ENCODE assay signal across 1 cellular context in genomic region chr9:83992407-83992806, GRCh38.
TF ChIP-seq lines count a peak whose summit lies in the region.

No MANE protein-coding gene starts in this region.

TF ChIP-seq in HepG2, 621 proteins besides CTCF, POLR2A, EP300 and RAD21 (continued from another document and continues in another):
- TF ChIP-seq ATF4 (CRISPR knock-in tag; IDR thresholded peaks at IDR 0.05): peak in 1 of 2 experiments; percentile 41; a peak in 1 of 4 replicates
- TF ChIP-seq FOXA1 (IDR thresholded peaks at IDR 0.05): peak; percentile 65; the same call in 1 of the 2 replicates
- TF ChIP-seq FOXA1 (CRISPR knock-in tag; IDR thresholded peaks at IDR 0.05): peak; percentile 75
- no peak for TF ChIP-seq PLSCR1 (CRISPR knock-in tag; IDR thresholded peaks at IDR 0.05; ENCODE audit: borderline replicate concordance)
- TF ChIP-seq NFKB2 (CRISPR knock-in tag; IDR thresholded peaks at IDR 0.05; ENCODE audit: borderline replicate concordance): no peak
- no peak for TF ChIP-seq SETDB1 (CRISPR knock-in tag; IDR thresholded peaks at IDR 0.05; ENCODE audit: borderline replicate concordance)
- no peak for TF ChIP-seq CERS6 (CRISPR knock-in tag; IDR thresholded peaks at IDR 0.05)
- TF ChIP-seq HHEX (CRISPR knock-in tag; IDR thresholded peaks at IDR 0.05): peak; percentile 64; the same call in 1 of the 2 replicates
- peak; percentile 57; the same call in 1 of the 2 replicates for TF ChIP-seq RERE (CRISPR knock-in tag; IDR thresholded peaks at IDR 0.05; ENCODE audit: low read depth)
- TF ChIP-seq ZBTB7B (CRISPR knock-in tag; IDR thresholded peaks at IDR 0.05): no peak
- peak; percentile 67; the same call in 1 of the 2 replicates for TF ChIP-seq FOXO1 (CRISPR knock-in tag; IDR thresholded peaks at IDR 0.05)
- TF ChIP-seq MIXL1 (CRISPR knock-in tag; IDR thresholded peaks at IDR 0.05): peak; percentile 27; the same call in 1 of the 2 replicates
- no peak for TF ChIP-seq TFDP2 (CRISPR knock-in tag; IDR thresholded peaks at IDR 0.05)
- peak; percentile 74 for TF ChIP-seq ZGPAT (CRISPR knock-in tag; IDR thresholded peaks at IDR 0.05)
- TF ChIP-seq PAXIP1 (CRISPR knock-in tag; conservative IDR thresholded peaks at IDR 0.05): peak; percentile 56
- no peak for TF ChIP-seq ZNF570 (CRISPR knock-in tag; IDR thresholded peaks at IDR 0.05; ENCODE audit: borderline replicate concordance)
- peak; percentile 90 for TF ChIP-seq GATAD2A (CRISPR knock-in tag; IDR thresholded peaks at IDR 0.05)
- 0 out of 2 replicates have a peak, but pooled peaks have one; percentile 33 for TF ChIP-seq ZNF644 (CRISPR knock-in tag; IDR thresholded peaks at IDR 0.05; ENCODE audit: low read depth)
- TF ChIP-seq NCOR1 (IDR thresholded peaks at IDR 0.05; ENCODE audit: borderline replicate concordance, low read length): peak; percentile 54; the same call in 1 of the 2 replicates
- TF ChIP-seq THAP11 (CRISPR knock-in tag; IDR thresholded peaks at IDR 0.05): peak; percentile 15; the same call in 1 of the 2 replicates
- 0 out of 2 replicates have a peak, but pooled peaks have one; percentile 38 for TF ChIP-seq ERF (CRISPR knock-in tag; IDR thresholded peaks at IDR 0.05)
- peak; percentile 85 for TF ChIP-seq MNT (IDR thresholded peaks at IDR 0.05)
- TF ChIP-seq BCL6 (CRISPR knock-in tag; IDR thresholded peaks at IDR 0.05): peak; percentile 44; the same call in 1 of the 2 replicates
- TF ChIP-seq BHLHE40 (IDR thresholded peaks at IDR 0.05; ENCODE audit: low read length): peak; percentile 83
- no peak for TF ChIP-seq SRSF1 (optimal IDR thresholded peaks at IDR 0.05; ENCODE audit: low read depth, low read length)
- TF ChIP-seq NR2F6 (IDR thresholded peaks at IDR 0.05): peak; percentile 85
- peak; percentile 84 for TF ChIP-seq NR2F6 (CRISPR knock-in tag; IDR thresholded peaks at IDR 0.05)
- no peak for TF ChIP-seq DNMT3B (CRISPR knock-in tag; conservative IDR thresholded peaks at IDR 0.05)
- TF ChIP-seq ZNF776 (CRISPR knock-in tag; IDR thresholded peaks at IDR 0.05): no peak
- no peak for TF ChIP-seq MEF2D (CRISPR knock-in tag; IDR thresholded peaks at IDR 0.05)
- TF ChIP-seq MED1 (CRISPR knock-in tag; IDR thresholded peaks at IDR 0.05): peak; percentile 68; the same call in 1 of the 2 replicates
- peak; percentile 71; the same call in 1 of the 2 replicates for TF ChIP-seq HMG20A (CRISPR knock-in tag; IDR thresholded peaks at IDR 0.05; ENCODE audit: borderline replicate concordance)
- no peak for TF ChIP-seq SOX13 (IDR thresholded peaks at IDR 0.05)
- peak in 1 of 2 experiments; percentile 72; a peak in 1 of 4 replicates for TF ChIP-seq SOX13 (CRISPR knock-in tag; conservative IDR thresholded peaks at IDR 0.05 in 1 of 2, IDR thresholded peaks at IDR 0.05 in 1 of 2)
- 0 out of 2 replicates have a peak, but pooled peaks have one; percentile 25 for TF ChIP-seq HNF1B (CRISPR knock-in tag; IDR thresholded peaks at IDR 0.05)
- TF ChIP-seq GATAD1 (CRISPR knock-in tag; IDR thresholded peaks at IDR 0.05): 0 out of 2 replicates have a peak, but pooled peaks have one; percentile 40
- peak; percentile 47; the same call in 1 of the 2 replicates for TF ChIP-seq ZNF503 (CRISPR knock-in tag; IDR thresholded peaks at IDR 0.05)
- TF ChIP-seq MAFG (CRISPR knock-in tag; IDR thresholded peaks at IDR 0.05): no peak
